1 cellular context compared by ENCODE assay signal in the genomic region with DNA sequence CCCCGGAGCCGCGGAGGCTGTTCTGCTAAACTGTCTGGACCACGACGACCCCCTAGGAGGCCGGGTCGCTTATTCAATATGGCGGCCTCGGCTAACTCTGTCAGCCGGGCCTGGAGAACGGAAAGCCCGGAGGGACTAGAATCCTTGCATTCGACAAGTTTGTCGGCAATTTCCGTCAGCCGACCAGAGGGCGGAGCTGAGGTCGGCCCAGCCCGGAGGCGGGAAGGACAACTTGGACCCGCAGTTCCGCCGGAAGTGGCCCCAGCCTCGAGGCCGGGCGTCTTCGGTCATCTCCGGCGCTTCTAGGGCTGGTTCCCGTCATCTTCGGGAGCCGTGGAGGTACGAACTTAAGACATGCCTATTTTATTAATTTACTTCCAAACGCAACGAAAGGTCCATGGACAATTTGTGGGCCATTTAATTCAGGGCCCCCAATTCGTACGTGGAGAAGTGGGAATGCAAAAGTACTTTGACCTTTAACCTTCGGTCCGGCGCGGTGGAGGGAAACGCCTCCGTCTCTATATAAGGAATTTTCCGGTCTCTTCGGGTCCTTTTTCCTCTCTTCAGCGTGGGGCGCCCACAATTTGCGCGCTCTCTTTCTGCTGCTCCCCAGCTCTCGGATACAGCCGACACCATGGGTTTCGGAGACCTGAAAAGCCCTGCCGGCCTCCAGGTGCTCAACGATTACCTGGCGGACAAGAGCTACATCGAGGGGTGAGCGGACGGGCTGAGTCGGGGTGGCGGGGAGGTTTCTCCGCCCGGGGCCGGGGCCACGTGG.
TF ChIP-seq lines count a peak whose summit lies in the region.

Gene EEF1B2 (plus strand): TSS at position 550 of the 778 bp plus-strand sequence. CDS start 85 bp downstream, at position 635.
Gene NDUFS1 (minus strand): TSS at position 99 of the 778 bp plus-strand sequence. CDS start 5,766 bp downstream, outside the sequence.

TF ChIP-seq in H1, 55 proteins besides CTCF, POLR2A, EP300 and RAD21:
- no peak for TF ChIP-seq FOSL1 (IDR thresholded peaks at IDR 0.05; ENCODE audit: insufficient read depth, low read depth, low read length)
- peak; percentile 89 for TF ChIP-seq TBP (IDR thresholded peaks at IDR 0.05; ENCODE audit: low read depth, low read length)
- no peak for TF ChIP-seq TEAD4 (IDR thresholded peaks at IDR 0.05; ENCODE audit: low read depth, low read length)
- no peak for TF ChIP-seq BRCA1 (IDR thresholded peaks at IDR 0.05; ENCODE audit: low read depth, low read length)
- TF ChIP-seq SIRT6 (IDR thresholded peaks at IDR 0.05; ENCODE audit: low read length): no peak
- TF ChIP-seq SAP30 (IDR thresholded peaks at IDR 0.05; ENCODE audit: insufficient read depth, insufficient replicate concordance, low read length): no peak
- peak; percentile 51 for TF ChIP-seq ASH2L (IDR thresholded peaks at IDR 0.05; ENCODE audit: low read length)
- TF ChIP-seq NANOG (IDR thresholded peaks at IDR 0.05; ENCODE audit: insufficient read depth, low read depth, low read length, poor library complexity, severe bottlenecking): no peak
- no peak for TF ChIP-seq CHD7 (IDR thresholded peaks at IDR 0.05; ENCODE audit: insufficient replicate concordance, low read length)
- TF ChIP-seq TAF1 (IDR thresholded peaks at IDR 0.05; ENCODE audit: low read depth, low read length): peak; percentile 78; the same call in 1 of the 2 replicates
- TF ChIP-seq, protein P1, sequence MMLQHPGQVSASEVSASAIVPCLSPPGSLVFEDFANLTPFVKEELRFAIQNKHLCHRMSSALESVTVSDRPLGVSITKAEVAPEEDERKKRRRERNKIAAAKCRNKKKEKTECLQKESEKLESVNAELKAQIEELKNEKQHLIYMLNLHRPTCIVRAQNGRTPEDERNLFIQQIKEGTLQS (IDR thresholded peaks at IDR 0.05; ENCODE audit: insufficient read depth, low read depth, low read length): no peak
- TF ChIP-seq CTBP2 (IDR thresholded peaks at IDR 0.05; ENCODE audit: borderline replicate concordance, insufficient read depth, insufficient read length, low read length): no peak
- TF ChIP-seq BCL11A (IDR thresholded peaks at IDR 0.05; ENCODE audit: low read depth in 2 of 2, low read length in 2 of 2): no peak
- TF ChIP-seq CHD1 (IDR thresholded peaks at IDR 0.05; ENCODE audit: low read depth, low read length): no peak
- 0 out of 2 replicates have a peak, but pooled peaks have one; percentile 4 for TF ChIP-seq CHD2 (IDR thresholded peaks at IDR 0.05; ENCODE audit: low read length)
- peak; percentile 71 for TF ChIP-seq PHF8 (conservative IDR thresholded peaks at IDR 0.05; ENCODE audit: low read depth, low read length)
- no peak for TF ChIP-seq SUZ12 (IDR thresholded peaks at IDR 0.05; ENCODE audit: low read length)
- peak; percentile 58; the same call in 1 of the 2 replicates for TF ChIP-seq SP4 (IDR thresholded peaks at IDR 0.05; ENCODE audit: low read length)
- no peak for TF ChIP-seq KDM1A (IDR thresholded peaks at IDR 0.05; ENCODE audit: borderline replicate concordance, low read length)
- TF ChIP-seq EGR1 (IDR thresholded peaks at IDR 0.05; ENCODE audit: borderline replicate concordance, low read depth, low read length): no peak
- TF ChIP-seq POLR2AphosphoS5 (IDR thresholded peaks at IDR 0.05; ENCODE audit: low read depth, low read length): peak; percentile 66; the same call in 1 of the 2 replicates
- no peak for TF ChIP-seq CEBPB (IDR thresholded peaks at IDR 0.05; ENCODE audit: low read depth, low read length)
- no peak for TF ChIP-seq EZH2 (IDR thresholded peaks at IDR 0.05; ENCODE audit: low read depth, low read length, severe bottlenecking)
- no peak for TF ChIP-seq TCF12 (IDR thresholded peaks at IDR 0.05; ENCODE audit: low read depth, low read length)
- no peak for TF ChIP-seq HDAC6 (IDR thresholded peaks at IDR 0.05; ENCODE audit: low read depth, low read length)
- peak; percentile 87 for TF ChIP-seq CREB1 (IDR thresholded peaks at IDR 0.05)
- no peak for TF ChIP-seq NRF1 (IDR thresholded peaks at IDR 0.05; ENCODE audit: low read depth, low read length)
- TF ChIP-seq SP1 (IDR thresholded peaks at IDR 0.05; ENCODE audit: low read depth, low read length): no peak; the same call in 1 of the 2 replicates
- peak; percentile 86 for TF ChIP-seq GTF2F1 (IDR thresholded peaks at IDR 0.05; ENCODE audit: borderline replicate concordance, low read depth, low read length)
- TF ChIP-seq GABPA (IDR thresholded peaks at IDR 0.05; ENCODE audit: borderline replicate concordance, insufficient read depth, low read length): peak; percentile 91
- no peak for TF ChIP-seq RNF2 (IDR thresholded peaks at IDR 0.05; ENCODE audit: borderline replicate concordance, low read depth, low read length, missing control alignments, poor library complexity, severe bottlenecking)
- TF ChIP-seq TAF7 (optimal IDR thresholded peaks at IDR 0.05; ENCODE audit: borderline replicate concordance, low read depth, low read length): peak; percentile 78
- no peak for TF ChIP-seq CBX5 (IDR thresholded peaks at IDR 0.05; ENCODE audit: low read depth, low read length)
- peak; percentile 79 for TF ChIP-seq SRF (IDR thresholded peaks at IDR 0.05; ENCODE audit: low read depth, low read length)
- TF ChIP-seq SIX5 (IDR thresholded peaks at IDR 0.05; ENCODE audit: low read depth, low read length): no peak
- TF ChIP-seq JUN (IDR thresholded peaks at IDR 0.05; ENCODE audit: low read depth, low read length): no peak
- TF ChIP-seq SIN3A (conservative IDR thresholded peaks at IDR 0.05 in 1 of 2, IDR thresholded peaks at IDR 0.05 in 1 of 2; ENCODE audit: low read depth in 1 of 2, low read length in 2 of 2): peak; percentile 64 to 84; a peak in 2 of 4 replicates
- no peak for TF ChIP-seq HDAC2 (IDR thresholded peaks at IDR 0.05; ENCODE audit: borderline replicate concordance in 1 of 2, low read depth in 2 of 2, low read length in 2 of 2)
- TF ChIP-seq ZNF274 (IDR thresholded peaks at IDR 0.05; ENCODE audit: borderline replicate concordance, extremely low read depth, low read length): no peak
- TF ChIP-seq BACH1 (IDR thresholded peaks at IDR 0.05; ENCODE audit: low read length): no peak
- TF ChIP-seq POU5F1 (IDR thresholded peaks at IDR 0.05; ENCODE audit: low read depth, low read length): no peak
- TF ChIP-seq KDM5A (IDR thresholded peaks at IDR 0.05; ENCODE audit: low read length): no peak
- TF ChIP-seq MAFK (IDR thresholded peaks at IDR 0.05; ENCODE audit: low read depth, low read length): no peak
- no peak for TF ChIP-seq RFX5 (IDR thresholded peaks at IDR 0.05; ENCODE audit: borderline replicate concordance, low read depth, low read length)
- TF ChIP-seq, protein P2, sequence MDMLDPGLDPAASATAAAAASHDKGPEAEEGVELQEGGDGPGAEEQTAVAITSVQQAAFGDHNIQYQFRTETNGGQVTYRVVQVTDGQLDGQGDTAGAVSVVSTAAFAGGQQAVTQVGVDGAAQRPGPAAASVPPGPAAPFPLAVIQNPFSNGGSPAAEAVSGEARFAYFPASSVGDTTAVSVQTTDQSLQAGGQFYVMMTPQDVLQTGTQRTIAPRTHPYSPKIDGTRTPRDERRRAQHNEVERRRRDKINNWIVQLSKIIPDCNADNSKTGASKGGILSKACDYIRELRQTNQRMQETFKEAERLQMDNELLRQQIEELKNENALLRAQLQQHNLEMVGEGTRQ (IDR thresholded peaks at IDR 0.05; ENCODE audit: low read length): no peak
- TF ChIP-seq, protein P3, sequence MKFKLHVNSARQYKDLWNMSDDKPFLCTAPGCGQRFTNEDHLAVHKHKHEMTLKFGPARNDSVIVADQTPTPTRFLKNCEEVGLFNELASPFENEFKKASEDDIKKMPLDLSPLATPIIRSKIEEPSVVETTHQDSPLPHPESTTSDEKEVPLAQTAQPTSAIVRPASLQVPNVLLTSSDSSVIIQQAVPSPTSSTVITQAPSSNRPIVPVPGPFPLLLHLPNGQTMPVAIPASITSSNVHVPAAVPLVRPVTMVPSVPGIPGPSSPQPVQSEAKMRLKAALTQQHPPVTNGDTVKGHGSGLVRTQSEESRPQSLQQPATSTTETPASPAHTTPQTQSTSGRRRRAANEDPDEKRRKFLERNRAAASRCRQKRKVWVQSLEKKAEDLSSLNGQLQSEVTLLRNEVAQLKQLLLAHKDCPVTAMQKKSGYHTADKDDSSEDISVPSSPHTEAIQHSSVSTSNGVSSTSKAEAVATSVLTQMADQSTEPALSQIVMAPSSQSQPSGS (IDR thresholded peaks at IDR 0.05; ENCODE audit: low read length): no peak; the same call in 1 of the 2 replicates
- TF ChIP-seq E2F6 (IDR thresholded peaks at IDR 0.05): peak; percentile 69
- no peak for TF ChIP-seq CBX8 (IDR thresholded peaks at IDR 0.05; ENCODE audit: borderline replicate concordance, low read depth, low read length)
- TF ChIP-seq KDM4A (IDR thresholded peaks at IDR 0.05; ENCODE audit: low read depth, low read length, severe bottlenecking): peak; percentile 12
- TF ChIP-seq, protein P4, sequence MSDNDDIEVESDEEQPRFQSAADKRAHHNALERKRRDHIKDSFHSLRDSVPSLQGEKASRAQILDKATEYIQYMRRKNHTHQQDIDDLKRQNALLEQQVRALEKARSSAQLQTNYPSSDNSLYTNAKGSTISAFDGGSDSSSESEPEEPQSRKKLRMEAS (IDR thresholded peaks at IDR 0.05): peak; percentile 91; the same call in 1 of the 2 replicates
- TF ChIP-seq YY1 (IDR thresholded peaks at IDR 0.05; ENCODE audit: low read depth, low read length): peak; percentile 97
- no peak for TF ChIP-seq JUND (IDR thresholded peaks at IDR 0.05; ENCODE audit: low read length)
- TF ChIP-seq RXRA (IDR thresholded peaks at IDR 0.05; ENCODE audit: insufficient read depth, low read depth, low read length): no peak
- TF ChIP-seq SP2 (IDR thresholded peaks at IDR 0.05; ENCODE audit: low read length): no peak
- TF ChIP-seq RBBP5 (IDR thresholded peaks at IDR 0.05; ENCODE audit: borderline replicate concordance, low read depth, low read length): peak; percentile 58; the same call in 1 of the 2 replicates
